Comparison of ENCODE assay signal across 8 cellular contexts in the genomic region with DNA sequence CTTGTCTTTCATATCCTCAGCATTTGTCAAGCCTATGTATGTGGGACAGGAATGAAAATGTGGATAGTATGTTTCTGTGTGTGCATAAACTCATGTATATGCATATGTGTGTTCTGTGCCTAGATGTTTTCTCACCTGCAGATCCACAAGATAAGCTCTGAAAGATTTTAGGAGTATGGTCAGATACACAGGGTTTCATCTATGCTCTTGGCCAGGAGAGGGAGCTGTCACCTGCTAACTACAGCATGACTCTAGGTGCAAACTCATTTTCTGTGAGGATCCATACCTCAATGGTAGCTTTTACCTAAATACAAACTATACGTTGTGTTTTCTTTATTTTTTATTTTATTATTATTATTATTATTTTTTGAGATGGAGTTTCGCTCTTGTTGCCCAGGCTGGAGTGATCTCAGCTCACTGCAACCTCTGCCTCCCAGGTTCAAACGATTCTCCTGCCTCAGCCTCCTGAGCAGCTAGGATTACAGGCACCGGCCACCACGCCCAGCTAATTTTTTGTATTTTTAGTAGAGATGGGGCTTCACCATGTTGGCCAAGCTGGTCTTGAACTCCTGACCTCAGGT. TPM values are rescaled to one million over a fixed set of nuclear protein-coding genes. Genes with fewer than 3 reads are reported as not detected.
DNase-seq lines count a peak whose midpoint lies in the region; ATAC-seq and TF ChIP-seq lines count a peak whose summit lies in the region.
"Not testable (repeated sequence)": the region's sequence is repeated elsewhere in the genome, so short reads cannot be mapped to it uniquely, and the experiment has no call there.

No MANE protein-coding gene starts in this region.

- intact Hi-C loops in heart right ventricle (cut with DNase I) (loop anchor here (1.0 to 5.0 kb wide), 6 partner anchors 75 to 80 kb away; no protein-coding TSS in a partner anchor), psoas muscle (cut with DNase I) (loop anchor here (1.0 to 5.0 kb wide), 2 partner anchors 77 to 80 kb away; no protein-coding TSS in a partner anchor), aorta (cut with DNase I) (loop anchor here (2.0 kb wide), 2 partner anchors 75 to 77 kb away; no protein-coding TSS in a partner anchor)

- DNase-seq in GM13976 (ENCODE audit: low spot score): peak; percentile 70
- peak; percentile 47 for DNase-seq in NCI-H1048 (lab: John Stamatoyannopoulos, UW)
- DNase-seq in T-helper 2 cell: peak in 4 of 5 experiments; percentile 29 to 77 (median 46)
- DNase-seq in activated naive CD8-positive, alpha-beta T cell treated with anti-CD3 and anti-CD28 coated beads, Interleukin-2, amount 50 U/mL, for 24 hours: peak; percentile 55
- peak in 1 of 2 donors; percentile 47 for DNase-seq in heart right ventricle
- DNase-seq in psoas muscle: peak; percentile 19 to 45
- peak in 1 of 2 donors; percentile 70 for DNase-seq in aorta

- in situ Hi-C loops in GM13976 (cut with MboI; ENCODE audit: low sequenced_read_pairs, unreplicated experiment): loop anchor here (5.0 kb wide), 1 partner anchor 70 kb away; no protein-coding TSS in a partner anchor

- H3K9me3 Mint-ChIP-seq in activated naive CD8-positive, alpha-beta T cell treated with anti-CD3 and anti-CD28 coated beads, Interleukin-2, amount 50 U/mL, for 24 hours: not testable (repeated sequence)

- H3K27me3 Mint-ChIP-seq in activated naive CD8-positive, alpha-beta T cell treated with anti-CD3 and anti-CD28 coated beads, Interleukin-2, amount 50 U/mL, for 24 hours: not testable (repeated sequence)

- TF ChIP-seq CTCF in GM13976 (IDR thresholded peaks at IDR 0.05; ENCODE audit: borderline replicate concordance, control extremely low read depth, extremely low read depth, insufficient read depth, missing control alignments) (peak; percentile 70), heart right ventricle (IDR thresholded peaks at IDR 0.05) (peak; percentile 46 to 87 (median 79)), psoas muscle (IDR thresholded peaks at IDR 0.05) (peak; percentile 87)

- 65 to 77% methylated on average over 3 to 5 of the region's 5 CpGs for WGBS in heart right ventricle, 2 donors
- 69 to 82% (median 79%) methylated on average over 3 to 5 of the region's 5 CpGs for WGBS in psoas muscle, 3 donors
- 69 to 79% methylated on average over 5 of the region's 5 CpGs for WGBS in aorta, 2 donors

- not testable (repeated sequence) for H3K36me3 ChIP-seq in heart right ventricle; psoas muscle (ENCODE audit: insufficient read depth in 1 of 2, low read depth in 1 of 2); aorta (ENCODE audit: control insufficient read depth in 1 of 2, insufficient read depth in 2 of 2, low read length in 1 of 2)

- not testable (repeated sequence) for H3K27ac Mint-ChIP-seq in activated naive CD8-positive, alpha-beta T cell treated with anti-CD3 and anti-CD28 coated beads, Interleukin-2, amount 50 U/mL, for 24 hours

- not testable (repeated sequence) for H3K9me3 ChIP-seq in heart right ventricle; psoas muscle; aorta (ENCODE audit: control insufficient read depth, low read length)

- not testable (repeated sequence) for H3K36me3 Mint-ChIP-seq in activated naive CD8-positive, alpha-beta T cell treated with anti-CD3 and anti-CD28 coated beads, Interleukin-2, amount 50 U/mL, for 24 hours (ENCODE audit: low read depth)

- not testable (repeated sequence) for H3K27me3 ChIP-seq in heart right ventricle; psoas muscle (ENCODE audit: insufficient read depth in 3 of 3, low read length in 2 of 3); aorta (ENCODE audit: control insufficient read depth in 1 of 2, insufficient read depth in 2 of 2, low read length in 1 of 2)

- H3K4me3 ChIP-seq in heart right ventricle; psoas muscle; aorta (ENCODE audit: low read length in 2 of 2): not testable (repeated sequence)

- not testable (repeated sequence) for H3K4me3 Mint-ChIP-seq in activated naive CD8-positive, alpha-beta T cell treated with anti-CD3 and anti-CD28 coated beads, Interleukin-2, amount 50 U/mL, for 24 hours

- not testable (repeated sequence) for H3K27ac ChIP-seq in heart right ventricle; psoas muscle; aorta (ENCODE audit: low read depth in 1 of 2, low read length in 2 of 2)

- H3K4me1 Mint-ChIP-seq in activated naive CD8-positive, alpha-beta T cell treated with anti-CD3 and anti-CD28 coated beads, Interleukin-2, amount 50 U/mL, for 24 hours: not testable (repeated sequence)

- H3K4me1 ChIP-seq in heart right ventricle; psoas muscle; aorta (ENCODE audit: control insufficient read depth in 1 of 2, insufficient read depth in 2 of 2, low read length in 2 of 2): not testable (repeated sequence)

- peak; percentile 86 for ATAC-seq in HG02642 (IDR thresholded peaks at IDR 0.05; ENCODE audit: poor library complexity, unreplicated experiment)
- ATAC-seq in activated naive CD8-positive, alpha-beta T cell treated with anti-CD3 and anti-CD28 coated beads, Interleukin-2, amount 50 U/mL, for 24 hours: peak; percentile 86
- peak in 6 of 8 donors; percentile 51 to 70 (median 59) for ATAC-seq in heart right ventricle
- peak; percentile 56 to 74 (median 64) for ATAC-seq in psoas muscle
- ATAC-seq in aorta (ENCODE audit: low FRiP score): peak; percentile 83

RNA-seq across cellular contexts. Expression of a gene that starts 44.1 kb away (rescaled TPM):
- 100 to 1,000 TPM in 1 of 10 donors, 10 to 100 TPM in 9; 21.1 to 126 (median 38.5) TPM for total RNA-seq in heart right ventricle
- polyA plus RNA-seq in heart right ventricle: 100 to 1,000 TPM in 1 of 2 donors, 10 to 100 TPM in 1; 89.9 to 108 TPM
- 10 to 100 TPM; 20.7 to 29.5 (median 25.6) TPM for total RNA-seq in psoas muscle
- 10 to 100 TPM; 23.9 to 60.8 (median 33.8) TPM for polyA plus RNA-seq in psoas muscle
- 100 to 1,000 TPM; 378 to 546 TPM for total RNA-seq in aorta
- 100 to 1,000 TPM; 504 to 788 TPM for polyA plus RNA-seq in aorta
